ENCODE assay signal across 31 cellular contexts in genomic region chr9:74562611-74563010, GRCh38.
"Had no signal": no experiment of that assay in that cellular context is flagged by ENCODE, and none has a peak within 500 bp of the region (broad histone marks: within the 10 kb centered on the region; RNA-seq: fewer than 3 reads in every experiment).

No MANE protein-coding gene starts in this region.

- H3K27me3 Mint-ChIP-seq: progenitor cell of endocrine pancreas, type B pancreatic cell had no signal

- H3K4me3 Mint-ChIP-seq: naive thymus-derived CD8-positive, alpha-beta T cell; nephron; neural progenitor cell; stimulated activated memory B cell treated with anti-CD40 and anti-IgM and Interleukin-4, amounts not matched to agents 10 μg/mL and 1 μg/mL and 100 μg/mL, for 72 hours; stimulated activated naive CD8-positive, alpha-beta T cell treated with anti-CD3 and anti-CD28 coated beads, Interleukin-15, amount 100 ng/mL, for 72 hours; type B pancreatic cell had no signal

- H3K4me2 ChIP-seq: neural progenitor cell, smooth muscle cell had no signal

- H3K27me3 ChIP-seq: neural progenitor cell, ovary, spleen, suprapubic skin, testis, tibial artery, transverse colon, upper lobe of right lung, uterus had no signal

- H3K4me1 Mint-ChIP-seq: nephron; neural progenitor cell; stimulated activated naive CD8-positive, alpha-beta T cell treated with anti-CD3 and anti-CD28 coated beads, Interleukin-15, amount 100 ng/mL, for 72 hours had no signal

- H3K27ac ChIP-seq: neural progenitor cell, ovary, parathyroid adenoma, psoas muscle, skin epidermis, spleen, suprapubic skin, testis, tibial artery, transverse colon, upper lobe of right lung, uterus had no signal

- H3K9ac ChIP-seq: neural progenitor cell, parathyroid adenoma had no signal

- H3K36me3 Mint-ChIP-seq: naive thymus-derived CD8-positive, alpha-beta T cell; neural progenitor cell; stimulated activated memory B cell treated with anti-CD40 and anti-IgM and Interleukin-4, amounts not matched to agents 10 μg/mL and 1 μg/mL and 100 μg/mL, for 72 hours; type B pancreatic cell had no signal

- H3K4me1 ChIP-seq: neural progenitor cell, parathyroid adenoma, psoas muscle, suprapubic skin, testis, tibial artery, transverse colon, upper lobe of right lung, uterus had no signal

- H3K9me3 ChIP-seq: ovary, psoas muscle, spleen, suprapubic skin, testis, tibial artery, transverse colon, upper lobe of right lung, uterus had no signal

- H3K27ac Mint-ChIP-seq: naive thymus-derived CD8-positive, alpha-beta T cell; nephron; neural progenitor cell; progenitor cell of endocrine pancreas; stimulated activated memory B cell treated with anti-CD40 and anti-IgM and Interleukin-4, amounts not matched to agents 10 μg/mL and 1 μg/mL and 100 μg/mL, for 72 hours; stimulated activated naive CD8-positive, alpha-beta T cell treated with anti-CD3 and anti-CD28 coated beads, Interleukin-15, amount 100 ng/mL, for 72 hours; type B pancreatic cell had no signal

- ATAC-seq: naive thymus-derived CD8-positive, alpha-beta T cell; psoas muscle; right cardiac atrium; sciatic nerve; stimulated activated memory B cell treated with anti-CD40 and anti-IgM and Interleukin-4, amounts not matched to agents 10 μg/mL and 1 μg/mL and 100 μg/mL, for 72 hours; stimulated activated naive CD8-positive, alpha-beta T cell treated with anti-CD3 and anti-CD28 coated beads, Interleukin-15, amount 100 ng/mL, for 72 hours; stimulated activated naive CD8-positive, alpha-beta T cell treated with anti-CD3 and anti-CD28 coated beads, Interleukin-15, Interleukin-2, amounts not matched to agents 100 U/mL and 50 U/mL, for 24 hours; upper lobe of right lung had no signal

- H3K36me3 ChIP-seq: neural progenitor cell, ovary, spleen, suprapubic skin, tibial artery, transverse colon, upper lobe of right lung, uterus had no signal

- H3K4me3 ChIP-seq: neural progenitor cell, ovary, psoas muscle, skin epidermis, smooth muscle cell, spleen, suprapubic skin, testis, tibial artery, transverse colon, upper lobe of right lung, uterus had no signal

- DNase-seq: naive thymus-derived CD8-positive, alpha-beta T cell; occipital lobe; ovary; posterior cingulate gyrus; psoas muscle; right cardiac atrium; spleen; stimulated activated CD4-positive, alpha-beta T cell treated with anti-CD3 and anti-CD28 coated beads, Interleukin-12 subunit alpha, Interleukin-12 subunit beta, amount 100 ng/mL, for 4 hours; stimulated activated CD4-positive, alpha-beta T cell treated with anti-CD3 and anti-CD28 coated beads, Interleukin-1b, Interleukin-23, amount 100 ng/mL, for 48 hours; stimulated activated CD4-positive, alpha-beta T cell treated with anti-CD3 and anti-CD28 coated beads, Interleukin-4, amount 100 ng/mL, for 1 hour; stimulated activated CD4-positive, alpha-beta T cell treated with anti-CD3 and anti-CD28 coated beads, Interleukin-4, amount 100 ng/mL, for 4 hours; stimulated activated CD8-positive, alpha-beta memory T cell treated with anti-CD3 and anti-CD28 coated beads, Interleukin-4, amount 100 ng/mL, for 48 hours; stimulated activated naive CD4-positive, alpha-beta T cell; stimulated activated naive CD8-positive, alpha-beta T cell treated with anti-CD3 and anti-CD28 coated beads, Interleukin-15, amount 100 ng/mL, for 72 hours; stimulated activated naive CD8-positive, alpha-beta T cell treated with anti-CD3 and anti-CD28 coated beads, Interleukin-15, Interleukin-2, amounts not matched to agents 100 U/mL and 50 U/mL, for 24 hours; substantia nigra; testis; tibial artery; transverse colon; upper lobe of right lung; uterus had no signal

- H3K9me3 Mint-ChIP-seq: naive thymus-derived CD8-positive, alpha-beta T cell; nephron; neural progenitor cell; stimulated activated memory B cell treated with anti-CD40 and anti-IgM and Interleukin-4, amounts not matched to agents 10 μg/mL and 1 μg/mL and 100 μg/mL, for 72 hours; stimulated activated naive CD8-positive, alpha-beta T cell treated with anti-CD3 and anti-CD28 coated beads, Interleukin-15, amount 100 ng/mL, for 72 hours; type B pancreatic cell had no signal
